Comparison of ENCODE assay signal across 19 cellular contexts in genomic region chr1:87787551-87787950, GRCh38.
DNase-seq lines count a peak whose midpoint lies in the region; ATAC-seq and TF ChIP-seq lines count a peak whose summit lies in the region.
"Had no signal": no experiment of that assay in that cellular context is flagged by ENCODE, and none has a peak within 500 bp of the region (broad histone marks: within the 10 kb centered on the region; RNA-seq: fewer than 3 reads in every experiment).

No MANE protein-coding gene starts in this region.

- intact Hi-C loops in Caco-2 (cut with micrococcal nuclease; ENCODE audit: unreplicated experiment): loop anchor here (1.0 kb wide), 7 partner anchors 9 to 274 kb away; no protein-coding TSS in a partner anchor
- intact Hi-C loops in body of pancreas (cut with DNase I): no loop called here
- intact Hi-C loops in CD8-positive, alpha-beta T cell (cut with DNase I, micrococcal nuclease): no loop called here

- no peaks in the 10 kb centered on the region for H3K36me3 ChIP-seq in Caco-2 (ENCODE audit: control insufficient read depth, insufficient read depth, low read length)
- no peaks in the 10 kb centered on the region for H3K36me3 ChIP-seq in body of pancreas (replicated peaks in 1 of 2; ENCODE audit: insufficient read depth in 1 of 2, low read depth in 2 of 2)
- H3K36me3 ChIP-seq in mesendoderm (ENCODE audit: control insufficient read depth, insufficient read depth, low read length): no peaks in the 10 kb centered on the region
- H3K36me3 ChIP-seq in CD8-positive, alpha-beta T cell (ENCODE audit: insufficient read depth, low read length): no peaks in the 10 kb centered on the region
- H3K36me3 ChIP-seq: BLaER1, gastrocnemius medialis had no signal

- 34 to 39% methylated on average over 3 of the region's 3 CpGs for WGBS in body of pancreas, 2 donors
- WGBS in mesendoderm (ENCODE audit: extremely low coverage, insufficient coverage, low lambda C conversion rate): no CpG with 5 or more reads among the region's 3 CpGs

- TF ChIP-seq CTCF in Caco-2 (IDR thresholded peaks at IDR 0.05; ENCODE audit: insufficient read depth in 1 of 2, low read depth in 1 of 2, low read length in 1 of 2, severe bottlenecking in 1 of 2, unreplicated experiment in 1 of 2) (peak in 1 of 2 experiments; percentile 15), body of pancreas (IDR thresholded peaks at IDR 0.05) (peak in 3 of 7 experiments; percentile 17 to 25 (median 23))
- no peak for TF ChIP-seq CTCF in CD8-positive, alpha-beta T cell (IDR thresholded peaks at IDR 0.05)

- no peak overlapping the region for H4K5ac ChIP-seq in mesendoderm (ENCODE audit: low read length)

- no peak overlapping the region for H3K23ac ChIP-seq in mesendoderm (ENCODE audit: low read length)

- H3K79me1 ChIP-seq in mesendoderm (ENCODE audit: low read length): no peaks in the 10 kb centered on the region

- H3K9ac ChIP-seq in mesendoderm (ENCODE audit: low read length): no peak overlapping the region
- H3K9ac ChIP-seq: BLaER1 had no signal

- H3K79me2 ChIP-seq in mesendoderm (ENCODE audit: control insufficient read depth, insufficient read depth, low read length): no peaks in the 10 kb centered on the region

- no peak overlapping the region for H2BK120ac ChIP-seq in mesendoderm (ENCODE audit: low read depth, low read length)

- H2AK5ac ChIP-seq in mesendoderm (ENCODE audit: low read length): no peak overlapping the region

- DNase-seq in Caco-2: peak; percentile 60 to 66
- peak; percentile 9 for DNase-seq in LHCN-M2 (ENCODE audit: low read depth)
- DNase-seq in body of pancreas: no peak
- peak; percentile 63 for DNase-seq in mesendoderm
- no peak for DNase-seq in GM03348 (ENCODE audit: low spot score)
- DNase-seq in CD8-positive, alpha-beta T cell: no peak
- no peak for DNase-seq in NCI-H1436 (lab: John Stamatoyannopoulos, UW)
- DNase-seq: activated B cell treated with CpG ODN at 0.5 μM for 24 hours; activated naive CD4-positive, alpha-beta T cell; effector memory CD8-positive, alpha-beta T cell; gastrocnemius medialis; immature natural killer cell; mucosa of descending colon; NCI-H1105; NCI-H510A; stimulated activated CD4-positive, alpha-beta T cell treated with anti-CD3 and anti-CD28 coated beads, Interleukin-15, amount 100 ng/mL, for 24 hours; SW 1271 had no signal

- no peak overlapping the region for H3K56ac ChIP-seq in mesendoderm (ENCODE audit: low read length)

- H3K4me2 ChIP-seq in mesendoderm (ENCODE audit: low read length): no peak overlapping the region
- H3K4me2 ChIP-seq: BLaER1 had no signal

- H3K27ac ChIP-seq in body of pancreas (no peak overlapping the region), mesendoderm (ENCODE audit: low read depth, low read length) (peak overlapping the region; percentile 58)
- H3K27ac ChIP-seq in CD8-positive, alpha-beta T cell (ENCODE audit: low read depth, low read length): no peak overlapping the region
- H3K27ac ChIP-seq: BLaER1, gastrocnemius medialis had no signal

- no peak overlapping the region for H3K18ac ChIP-seq in mesendoderm (ENCODE audit: low read length)

- H2BK15ac ChIP-seq in mesendoderm (replicated peaks; ENCODE audit: low read depth): no peak overlapping the region

- no peaks in the 10 kb centered on the region for H3K9me3 ChIP-seq in Caco-2
- H3K9me3 ChIP-seq in body of pancreas: no peaks in the 10 kb centered on the region
- no peaks in the 10 kb centered on the region for H3K9me3 ChIP-seq in CD8-positive, alpha-beta T cell (ENCODE audit: low read length)
- H3K9me3 ChIP-seq: BLaER1, gastrocnemius medialis, mucosa of descending colon had no signal

- CTCF ChIA-PET in Caco-2 (lab: Charles Lee): interaction anchor here (0.6 kb wide), 1 partner anchor 518 kb away, joined by 4 read pairs; no protein-coding TSS in a partner anchor
- CTCF ChIA-PET in CD8-positive, alpha-beta T cell (lab: Charles Lee): interaction anchor here (0.6 kb wide), 1 partner anchor 1001 kb away, joined by 3 read pairs; no protein-coding TSS in a partner anchor

- peaks cover 10% of the 10 kb centered on the region for H3K36me3 Mint-ChIP-seq in Caco-2 (ENCODE audit: insufficient read depth, unreplicated experiment)
- H3K36me3 Mint-ChIP-seq in CD8-positive, alpha-beta T cell: no peaks in the 10 kb centered on the region
- H3K36me3 Mint-ChIP-seq: immature natural killer cell had no signal

- H2BK5ac ChIP-seq in mesendoderm (ENCODE audit: low read length): no peak overlapping the region

- H3K4me3 Mint-ChIP-seq in Caco-2 (ENCODE audit: unreplicated experiment): peak overlapping the region; percentile 58
- H3K4me3 Mint-ChIP-seq in CD8-positive, alpha-beta T cell: no peak overlapping the region
- H3K4me3 Mint-ChIP-seq: activated B cell treated with CpG ODN at 0.5 μM for 24 hours; effector memory CD8-positive, alpha-beta T cell; immature natural killer cell had no signal

- TF ChIP-seq POLR2A in body of pancreas (IDR thresholded peaks at IDR 0.05): no peak

- peak; percentile 24 for ATAC-seq in body of pancreas
- ATAC-seq in HG03039 (IDR thresholded peaks at IDR 0.05; ENCODE audit: unreplicated experiment): no peak
- no peak for ATAC-seq in CD8-positive, alpha-beta T cell
- ATAC-seq: effector memory CD8-positive, alpha-beta T cell; gastrocnemius medialis; mucosa of descending colon had no signal

- BruUV-seq in Caco-2 (replicated peaks; lab: Mats Ljungman, UMichigan): no TSS peak

- H4K8ac ChIP-seq in mesendoderm (ENCODE audit: low read depth, low read length): no peak overlapping the region

- H3K27me3 ChIP-seq in Caco-2 (replicated peaks; ENCODE audit: control insufficient read depth, insufficient read depth, low read length): no peaks in the 10 kb centered on the region
- H3K27me3 ChIP-seq in body of pancreas: no peaks in the 10 kb centered on the region
- H3K27me3 ChIP-seq in mesendoderm (ENCODE audit: insufficient read depth, low read length, poor library complexity): no peaks in the 10 kb centered on the region
- no peaks in the 10 kb centered on the region for H3K27me3 ChIP-seq in CD8-positive, alpha-beta T cell (ENCODE audit: insufficient read depth, low read length)
- H3K27me3 ChIP-seq: BLaER1, gastrocnemius medialis had no signal

- no peak overlapping the region for H3K4me3 ChIP-seq in Caco-2 (ENCODE audit: low read depth, low read length)
- no peak overlapping the region for H3K4me3 ChIP-seq in body of pancreas
- no peak overlapping the region for H3K4me3 ChIP-seq in mesendoderm (ENCODE audit: low read length)
- H3K4me3 ChIP-seq in CD8-positive, alpha-beta T cell (ENCODE audit: low read depth, low read length): no peak overlapping the region
- H3K4me3 ChIP-seq: BLaER1, gastrocnemius medialis, mucosa of descending colon had no signal

- no peak overlapping the region for H3K4ac ChIP-seq in mesendoderm (ENCODE audit: low read depth, low read length)

- peaks cover 47% of the 10 kb centered on the region for H3K4me1 Mint-ChIP-seq in Caco-2 (ENCODE audit: low read depth, unreplicated experiment)
- H3K4me1 Mint-ChIP-seq in CD8-positive, alpha-beta T cell (ENCODE audit: low read depth): no peaks in the 10 kb centered on the region
- H3K4me1 Mint-ChIP-seq: activated B cell treated with CpG ODN at 0.5 μM for 24 hours, immature natural killer cell had no signal

- H3K4me1 ChIP-seq in Caco-2 (peaks cover 60% of the 10 kb centered on the region), body of pancreas (peaks cover 24% of the 10 kb centered on the region), mesendoderm (ENCODE audit: control insufficient read depth, low read depth, low read length) (peaks cover 8% of the 10 kb centered on the region)
- H3K4me1 ChIP-seq in CD8-positive, alpha-beta T cell (ENCODE audit: insufficient read depth, low read length): no peaks in the 10 kb centered on the region
- H3K4me1 ChIP-seq: BLaER1, gastrocnemius medialis had no signal

- POLR2A ChIA-PET in Caco-2 (lab: Charles Lee): no interaction called here
- POLR2A ChIA-PET in CD8-positive, alpha-beta T cell (lab: Charles Lee): no interaction called here

- H3K27me3 Mint-ChIP-seq in Caco-2 (ENCODE audit: insufficient read depth, unreplicated experiment): no peaks in the 10 kb centered on the region
- no peaks in the 10 kb centered on the region for H3K27me3 Mint-ChIP-seq in CD8-positive, alpha-beta T cell (ENCODE audit: low read depth)
- H3K27me3 Mint-ChIP-seq: activated B cell treated with CpG ODN at 0.5 μM for 24 hours had no signal

- peak overlapping the region; percentile 85 for H3K27ac Mint-ChIP-seq in Caco-2 (ENCODE audit: unreplicated experiment)
- no peak overlapping the region for H3K27ac Mint-ChIP-seq in CD8-positive, alpha-beta T cell
- H3K27ac Mint-ChIP-seq: activated B cell treated with CpG ODN at 0.5 μM for 24 hours; effector memory CD8-positive, alpha-beta T cell; immature natural killer cell had no signal

- peaks cover 22% of the 10 kb centered on the region for H3K9me3 Mint-ChIP-seq in Caco-2 (ENCODE audit: unreplicated experiment)
- H3K9me3 Mint-ChIP-seq in CD8-positive, alpha-beta T cell: no peaks in the 10 kb centered on the region
- H3K9me3 Mint-ChIP-seq: activated B cell treated with CpG ODN at 0.5 μM for 24 hours had no signal

Comparison
In these comparisons a context has a peak if more than half of its experiments do, and no peak if none do; other contexts are left out.
1. DNase-seq: peak in Caco-2 (2 of 2), LHCN-M2 (single experiment) and mesendoderm (single experiment); none in body of pancreas (0 of 4), GM03348 (single experiment), CD8-positive, alpha-beta T cell (0 of 7) and NCI-H1436 (single experiment).